15 cellular contexts compared by ENCODE assay signal in the genomic region with DNA sequence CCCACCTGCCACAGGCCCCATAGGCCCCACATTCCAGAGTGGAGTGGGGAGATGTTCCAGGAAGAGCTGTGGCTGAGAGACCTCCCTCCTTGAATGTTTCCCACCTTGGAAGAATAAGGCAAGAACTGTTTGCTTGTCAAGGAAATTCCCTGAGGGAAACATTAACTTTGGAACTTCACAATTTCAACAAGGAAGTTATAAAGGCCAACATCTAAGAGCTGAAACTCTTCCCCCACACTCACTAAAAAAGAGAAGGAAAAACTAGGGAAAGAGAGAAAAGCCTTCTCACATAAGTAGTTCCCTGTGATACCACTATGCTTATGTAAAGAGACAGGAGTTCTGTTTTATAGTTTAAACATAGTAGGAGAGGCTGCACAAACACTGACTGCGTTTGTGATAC. TPM values are rescaled to one million over a fixed set of nuclear protein-coding genes. Genes with fewer than 3 reads are reported as not detected.
DNase-seq lines count a peak whose midpoint lies in the region; ATAC-seq and TF ChIP-seq lines count a peak whose summit lies in the region.
"Had no signal": no experiment of that assay in that cellular context is flagged by ENCODE, and none has a peak within 500 bp of the region (broad histone marks: within the 10 kb centered on the region; RNA-seq: fewer than 3 reads in every experiment).

No MANE protein-coding gene starts in this region.

- H3K27me3 ChIP-seq in Karpas-422 (ENCODE audit: low read length): no peaks in the 10 kb centered on the region
- H3K27me3 ChIP-seq in hepatocyte: no peaks in the 10 kb centered on the region
- no peaks in the 10 kb centered on the region for H3K27me3 ChIP-seq in mucosa of rectum (ENCODE audit: control insufficient read depth in 2 of 2, insufficient read depth in 2 of 2, low read length in 2 of 2)

- H3K4me1 Mint-ChIP-seq in activated CD8-positive, alpha-beta memory T cell treated with anti-CD3 and anti-CD28 coated beads, Interleukin-2, amount 10 ng/mL, durations not matched to agents 7 days and 5 days: peaks cover 1% of the 10 kb centered on the region
- H3K4me1 Mint-ChIP-seq: CD14-positive monocyte had no signal

- DNase-seq in Karpas-422 (peak; percentile 2), hepatocyte (ENCODE audit: low spot score) (no peak), cerebellar cortex (ENCODE audit: low spot score) (no peak)
- DNase-seq in activated CD8-positive, alpha-beta memory T cell treated with anti-CD3 and anti-CD28 coated beads, Interleukin-2, amount 10 ng/mL, durations not matched to agents 7 days and 5 days: no peak
- DNase-seq: Caco-2; CD8-positive, alpha-beta memory T cell; DND-41; GDM1; HCEC 1CT; HFFc6; IMR-90 had no signal

- H3K9ac ChIP-seq in Karpas-422 (ENCODE audit: low read length) (no peak overlapping the region), mucosa of rectum (ENCODE audit: low read depth in 1 of 2, low read length in 2 of 2) (no peak overlapping the region)

- no peak for TF ChIP-seq CTCF in hepatocyte (IDR thresholded peaks at IDR 0.05; ENCODE audit: poor library complexity)

- H2AFZ ChIP-seq in Karpas-422 (ENCODE audit: low read length) (no peak overlapping the region), hepatocyte (peak overlapping the region; percentile 50)

- H3K9me2 ChIP-seq in Karpas-422 (replicated peaks; ENCODE audit: insufficient read depth, low read length): no peaks in the 10 kb centered on the region
- H3K9me2 ChIP-seq in hepatocyte (replicated peaks; ENCODE audit: insufficient read depth): no peaks in the 10 kb centered on the region

- CTCF ChIA-PET in activated CD8-positive, alpha-beta memory T cell treated with anti-CD3 and anti-CD28 coated beads, Interleukin-2, amount 10 ng/mL, durations not matched to agents 7 days and 5 days (lab: Charles Lee): no interaction called here

- H3K9me3 ChIP-seq in Karpas-422 (ENCODE audit: low read length) (no peaks in the 10 kb centered on the region), hepatocyte (ENCODE audit: low read depth) (no peaks in the 10 kb centered on the region), mucosa of rectum (ENCODE audit: control insufficient read depth in 2 of 2, low read length in 2 of 2) (no peaks in the 10 kb centered on the region)
- H3K9me3 ChIP-seq: Caco-2 had no signal

- H3K9me3 Mint-ChIP-seq in activated CD8-positive, alpha-beta memory T cell treated with anti-CD3 and anti-CD28 coated beads, Interleukin-2, amount 10 ng/mL, durations not matched to agents 7 days and 5 days (ENCODE audit: low read depth): no peaks in the 10 kb centered on the region
- H3K9me3 Mint-ChIP-seq: CD8-positive, alpha-beta memory T cell; HFFc6 had no signal

- H3K36me3 ChIP-seq in Karpas-422 (ENCODE audit: insufficient read depth, low read length) (no peaks in the 10 kb centered on the region), hepatocyte (replicated peaks; ENCODE audit: insufficient read depth, low read depth) (no peaks in the 10 kb centered on the region), mucosa of rectum (ENCODE audit: control insufficient read depth in 2 of 2, insufficient read depth in 2 of 2, low read length in 2 of 2) (no peaks in the 10 kb centered on the region)

- H3K4me2 ChIP-seq in Karpas-422 (ENCODE audit: low read depth, low read length, poor library complexity, severe bottlenecking) (no peak overlapping the region), hepatocyte (peak overlapping the region; percentile 28)

- no peak overlapping the region for H3K27ac ChIP-seq in Karpas-422 (ENCODE audit: low read length)
- H3K27ac ChIP-seq in hepatocyte: peak overlapping the region; percentile 79
- H3K27ac ChIP-seq in mucosa of rectum (ENCODE audit: low read depth in 2 of 2, low read length in 2 of 2): peak overlapping the region; percentile 49 to 68

- H3K4me3 ChIP-seq in Karpas-422 (ENCODE audit: low read length) (no peak overlapping the region), hepatocyte (no peak overlapping the region), mucosa of rectum (ENCODE audit: low read length in 2 of 2) (no peak overlapping the region)

- H4K20me1 ChIP-seq in Karpas-422 (ENCODE audit: insufficient read depth, low read depth, low read length) (no peaks in the 10 kb centered on the region), hepatocyte (ENCODE audit: insufficient read depth, poor library complexity, severe bottlenecking) (no peaks in the 10 kb centered on the region)

- no peak overlapping the region for H3K4me3 Mint-ChIP-seq in activated CD8-positive, alpha-beta memory T cell treated with anti-CD3 and anti-CD28 coated beads, Interleukin-2, amount 10 ng/mL, durations not matched to agents 7 days and 5 days
- H3K4me3 Mint-ChIP-seq: CD14-positive monocyte; CD8-positive, alpha-beta memory T cell; HFFc6 had no signal

- 48% methylated on average over 1 of the region's 1 CpG for WGBS in hepatocyte (ENCODE audit: low lambda C conversion rate, missing lambda C conversion rate)

- H3K36me3 Mint-ChIP-seq in activated CD8-positive, alpha-beta memory T cell treated with anti-CD3 and anti-CD28 coated beads, Interleukin-2, amount 10 ng/mL, durations not matched to agents 7 days and 5 days: no peaks in the 10 kb centered on the region
- H3K36me3 Mint-ChIP-seq: CD14-positive monocyte; CD8-positive, alpha-beta memory T cell had no signal

- H3K4me1 ChIP-seq in Karpas-422 (ENCODE audit: low read length) (no peaks in the 10 kb centered on the region), hepatocyte (ENCODE audit: insufficient read depth) (peaks cover 30% of the 10 kb centered on the region), mucosa of rectum (ENCODE audit: control insufficient read depth in 2 of 2, insufficient read depth in 2 of 2, low read length in 2 of 2) (peaks cover 3 to 22% of the 10 kb centered on the region in 2 donors)

- no peak overlapping the region for H3K27ac Mint-ChIP-seq in activated CD8-positive, alpha-beta memory T cell treated with anti-CD3 and anti-CD28 coated beads, Interleukin-2, amount 10 ng/mL, durations not matched to agents 7 days and 5 days
- H3K27ac Mint-ChIP-seq: CD14-positive monocyte; CD8-positive, alpha-beta memory T cell; HFFc6 had no signal

- H3K79me2 ChIP-seq in Karpas-422 (ENCODE audit: low read length): no peaks in the 10 kb centered on the region
- H3K79me2 ChIP-seq in hepatocyte: no peaks in the 10 kb centered on the region

- no peak for ATAC-seq in activated CD8-positive, alpha-beta memory T cell treated with anti-CD3 and anti-CD28 coated beads, Interleukin-2, amount 10 ng/mL, durations not matched to agents 7 days and 5 days
- no peak for ATAC-seq in HG02610 (IDR thresholded peaks at IDR 0.05; ENCODE audit: unreplicated experiment)
- no peak for ATAC-seq in HG03039 (IDR thresholded peaks at IDR 0.05; ENCODE audit: unreplicated experiment)

- peaks cover 34% of the 10 kb centered on the region for H3K27me3 Mint-ChIP-seq in activated CD8-positive, alpha-beta memory T cell treated with anti-CD3 and anti-CD28 coated beads, Interleukin-2, amount 10 ng/mL, durations not matched to agents 7 days and 5 days

RNA-seq across cellular contexts. Expression of gene SPRED1, which starts 39.9 kb away (rescaled TPM):
- 25.6 and 27.7 TPM in 2 replicates for total RNA-seq in Karpas-422 (2014; rRNA removed; shearing (Covaris generic); ENCODE audit: low replicate concordance)
- total RNA-seq in hepatocyte: 18.6 and 23.2 TPM in 2 replicates
- 6.8 and 8.2 TPM in 2 replicates for polyA plus RNA-seq in hepatocyte
- total RNA-seq in activated CD8-positive, alpha-beta memory T cell treated with anti-CD3 and anti-CD28 coated beads, Interleukin-2, amount 10 ng/mL, durations not matched to agents 7 days and 5 days: under 1 TPM; 0.06 to 0.07 TPM

Comparison
In these comparisons a context has a peak if more than half of its experiments do, and no peak if none do; other contexts are left out.
1. RNA of gene SPRED1, which starts 39.9 kb away (total RNA-seq): 25.6 to 27.7 TPM in Karpas-422 and 18.6 to 23.2 TPM in hepatocyte; 0.06 to 0.07 TPM in activated CD8-positive, alpha-beta memory T cell treated with anti-CD3 and anti-CD28 coated beads, Interleukin-2, amount 10 ng/mL, durations not matched to agents 7 days and 5 days; every median in the first group is over 10 times any median in the second.